Comparison of ENCODE assay signal across 6 cellular contexts in the genomic region with DNA sequence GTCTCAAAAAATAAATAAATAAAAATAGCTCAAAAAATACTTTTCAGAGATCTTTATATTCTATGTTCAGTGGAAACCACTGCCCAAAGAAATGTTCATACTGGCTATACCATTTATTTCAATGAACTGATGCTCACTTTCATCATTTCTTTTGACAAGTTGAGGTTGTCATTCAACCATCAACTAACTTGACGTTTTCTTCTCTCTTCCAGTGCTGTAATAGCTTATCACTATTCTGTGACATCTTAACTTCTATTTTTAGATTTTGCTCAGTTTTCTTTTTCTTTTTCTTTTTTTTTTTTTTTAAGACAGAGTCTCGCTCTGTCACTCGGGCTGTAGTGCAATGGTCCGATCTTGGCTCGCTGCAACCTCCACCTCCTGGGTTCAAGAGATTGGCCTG. TPM values are rescaled to one million over a fixed set of nuclear protein-coding genes. Genes with fewer than 3 reads are reported as not detected.
"Had no signal": no experiment of that assay in that cellular context is flagged by ENCODE, and none has a peak within 500 bp of the region (broad histone marks: within the 10 kb centered on the region; RNA-seq: fewer than 3 reads in every experiment).

No MANE protein-coding gene starts in this region.

- H3K9ac ChIP-seq: KMS-11 had no signal

- H3K27me3 ChIP-seq: MG63 had no signal

- H3K27ac ChIP-seq: KMS-11 had no signal

- H3K36me3 ChIP-seq: MG63 had no signal

- H3K9me3 ChIP-seq: MG63 had no signal

- H3K4me3 ChIP-seq: MG63 had no signal

- H3K4me2 ChIP-seq: KMS-11 had no signal

RNA-seq across cellular contexts. Expression of gene CTAGE4, which starts 8.7 kb away (rescaled TPM):
- total RNA-seq: LHCN-M2 had no signal

RNA-seq across cellular contexts. Expression of gene ARHGEF35, which starts 21.0 kb away (rescaled TPM):
- total RNA-seq: M059J, MCF 10A had no signal

RNA-seq across cellular contexts. Expression of gene OR2A14, which starts 51.6 kb away (rescaled TPM):
- total RNA-seq: LHCN-M2, M059J, MCF 10A, NCI-H460 had no signal
